ENCODE assay signal across 26 cellular contexts in genomic region chr7:32140540-32140939, GRCh38.
DNase-seq lines count a peak whose midpoint lies in the region; ATAC-seq and TF ChIP-seq lines count a peak whose summit lies in the region.
"Had no signal": no experiment of that assay in that cellular context is flagged by ENCODE, and none has a peak within 500 bp of the region (broad histone marks: within the 10 kb centered on the region; RNA-seq: fewer than 3 reads in every experiment).

No MANE protein-coding gene starts in this region.

- H3K4me1 ChIP-seq in left ventricle myocardium inferior (no peaks in the 10 kb centered on the region), heart right ventricle (peaks cover 0 to 10% (median 0%) of the 10 kb centered on the region in 9 donors)
- H3K4me1 ChIP-seq: pancreas, right atrium auricular region, upper lobe of left lung had no signal

- no peaks in the 10 kb centered on the region for H3K4me1 Mint-ChIP-seq in progenitor cell of endocrine pancreas (ENCODE audit: low read depth)
- H3K4me1 Mint-ChIP-seq: activated naive CD8-positive, alpha-beta T cell treated with anti-CD3 and anti-CD28 coated beads, Interleukin-2, amount 50 U/mL, for 24 hours; B cell; central memory CD8-positive, alpha-beta T cell had no signal

- no peak overlapping the region for H3K27ac Mint-ChIP-seq in progenitor cell of endocrine pancreas
- H3K27ac Mint-ChIP-seq: activated naive CD8-positive, alpha-beta T cell treated with anti-CD3 and anti-CD28 coated beads, Interleukin-2, amount 50 U/mL, for 24 hours; B cell had no signal

- WGBS in heart right ventricle, 2 donors, result 75 to 80% methylated on average over 3 of the region's 3 CpGs

- DNase-seq in left ventricle myocardium inferior, result no peak
- no peak for DNase-seq in heart right ventricle
- DNase-seq in NCI-H128 (lab: John Stamatoyannopoulos, UW; ENCODE audit: unreplicated experiment), result peak; percentile 22
- DNase-seq in dermis blood vessel endothelial cell, result peak; percentile 20
- no peak for DNase-seq in progenitor cell of endocrine pancreas (ENCODE audit: low spot score, unreplicated experiment)
- no peak for DNase-seq in NCI-H2196 (lab: John Stamatoyannopoulos, UW; ENCODE audit: unreplicated experiment)
- DNase-seq in SIG-M5 treated with dmso at 0.1 percent for 504 hours (lab: John Stamatoyannopoulos, UW; ENCODE audit: unreplicated experiment), result no peak
- DNase-seq: activated CD4-positive, alpha-beta T cell treated with anti-CD3 and anti-CD28 coated beads, Interleukin-2, amount 50 U/mL, for 1 hour; activated gamma-delta T cell treated with Interleukin-2 at 50 U/mL for 16 hours; activated naive CD8-positive, alpha-beta T cell treated with anti-CD3 and anti-CD28 coated beads, Interleukin-2, amount 50 U/mL, for 24 hours; activated T-cell treated with anti-CD3 and anti-CD28 coated beads, Interleukin-2, amount 50 U/mL, for 4 hours; COR-L47; glutamatergic neuron; kidney glomerular epithelial cell; NCI-H1092; NCI-H2029 treated with DMSO at 0.1 percent for 48 hours; NCI-H446; NCI-H82; pancreas; stimulated activated CD4-positive, alpha-beta T cell treated with anti-CD3 and anti-CD28 coated beads, Interleukin-2, amount 100 ng/mL, for 48 hours; T-helper 9 cell; upper lobe of left lung had no signal

- H3K4me3 Mint-ChIP-seq in progenitor cell of endocrine pancreas (ENCODE audit: low read depth), result no peak overlapping the region
- H3K4me3 Mint-ChIP-seq: activated naive CD8-positive, alpha-beta T cell treated with anti-CD3 and anti-CD28 coated beads, Interleukin-2, amount 50 U/mL, for 24 hours; activated T-cell treated with anti-CD3 and anti-CD28 coated beads, Interleukin-2, amount 50 U/mL, for 4 hours; B cell; central memory CD8-positive, alpha-beta T cell had no signal

- peaks cover 14% of the 10 kb centered on the region for H3K27me3 Mint-ChIP-seq in progenitor cell of endocrine pancreas
- H3K27me3 Mint-ChIP-seq: activated naive CD8-positive, alpha-beta T cell treated with anti-CD3 and anti-CD28 coated beads, Interleukin-2, amount 50 U/mL, for 24 hours; B cell; central memory CD8-positive, alpha-beta T cell had no signal

- H3K9me3 ChIP-seq in left ventricle myocardium inferior (replicated peaks) (no peaks in the 10 kb centered on the region), heart right ventricle (no peaks in the 10 kb centered on the region)
- H3K9me3 ChIP-seq: pancreas, right atrium auricular region, upper lobe of left lung had no signal

- no peaks in the 10 kb centered on the region for H3K36me3 ChIP-seq in left ventricle myocardium inferior
- no peaks in the 10 kb centered on the region for H3K36me3 ChIP-seq in heart right ventricle
- H3K36me3 ChIP-seq: pancreas, right atrium auricular region, upper lobe of left lung had no signal

- H3K27ac ChIP-seq in left ventricle myocardium inferior (replicated peaks) (no peak overlapping the region), heart right ventricle (no peak overlapping the region)
- H3K27ac ChIP-seq: pancreas, right atrium auricular region, upper lobe of left lung had no signal

- no peaks in the 10 kb centered on the region for H3K9me3 Mint-ChIP-seq in progenitor cell of endocrine pancreas (ENCODE audit: low read depth)
- H3K9me3 Mint-ChIP-seq: activated T-cell treated with anti-CD3 and anti-CD28 coated beads, Interleukin-2, amount 50 U/mL, for 4 hours had no signal

- TF ChIP-seq CTCF in left ventricle myocardium inferior (IDR thresholded peaks at IDR 0.05; ENCODE audit: borderline replicate concordance) (peak; percentile 31), heart right ventricle (IDR thresholded peaks at IDR 0.05) (peak in 1 of 9 donors; percentile 14), progenitor cell of endocrine pancreas (IDR thresholded peaks at IDR 0.05; ENCODE audit: unreplicated experiment) (peak; percentile 7)

- intact Hi-C loops in left ventricle myocardium inferior (cut with micrococcal nuclease) (no loop called here), heart right ventricle (cut with DNase I) (no loop called here)

- H3K36me3 Mint-ChIP-seq in progenitor cell of endocrine pancreas (ENCODE audit: insufficient read depth), result no peaks in the 10 kb centered on the region

- no peak for ATAC-seq in heart right ventricle
- no peak for ATAC-seq in GM21619 (IDR thresholded peaks at IDR 0.05; ENCODE audit: unreplicated experiment)
- ATAC-seq: activated naive CD8-positive, alpha-beta T cell treated with anti-CD3 and anti-CD28 coated beads, Interleukin-2, amount 50 U/mL, for 24 hours; activated T-cell treated with anti-CD3 and anti-CD28 coated beads, Interleukin-2, amount 50 U/mL, for 4 hours; pancreas had no signal

- H3K27me3 ChIP-seq in left ventricle myocardium inferior (ENCODE audit: low read depth), result no peaks in the 10 kb centered on the region
- H3K27me3 ChIP-seq in heart right ventricle, result no peaks in the 10 kb centered on the region
- H3K27me3 ChIP-seq: pancreas, right atrium auricular region, upper lobe of left lung had no signal

- no peak overlapping the region for H3K4me3 ChIP-seq in left ventricle myocardium inferior
- H3K4me3 ChIP-seq in heart right ventricle, result no peak overlapping the region
- H3K4me3 ChIP-seq: pancreas, right atrium auricular region, upper lobe of left lung had no signal

Comparison
In these comparisons a context has a peak if more than half of its experiments do, and no peak if none do; other contexts are left out.
1. DNase-seq: peak in NCI-H128 (single experiment) and dermis blood vessel endothelial cell (single experiment); none in left ventricle myocardium inferior (single experiment), heart right ventricle (0 of 2), progenitor cell of endocrine pancreas (single experiment), NCI-H2196 (single experiment) and SIG-M5 treated with dmso at 0.1 percent for 504 hours (single experiment).